ENCODE assay signal across 24 cellular contexts in the genomic region with DNA sequence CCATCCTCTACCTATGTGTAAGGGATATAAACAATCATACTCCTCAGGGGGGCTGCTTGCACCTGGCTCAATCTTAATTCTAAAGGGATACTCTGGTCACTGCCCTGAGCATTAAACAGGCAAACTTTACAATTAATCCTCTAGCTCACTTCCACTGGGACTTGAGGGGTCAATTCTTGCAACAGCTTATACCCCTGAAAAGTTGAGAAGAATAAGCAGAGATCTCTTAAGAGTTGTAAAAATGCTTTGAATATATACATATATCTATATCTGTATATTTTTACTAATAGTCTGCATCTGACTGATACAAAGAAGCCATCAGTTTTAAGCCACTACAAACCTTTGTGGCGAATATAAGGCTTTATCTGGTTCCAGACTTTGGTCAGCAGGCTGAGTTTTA.
DNase-seq lines count a peak whose midpoint lies in the region; FAIRE-seq and TF ChIP-seq lines count a peak whose summit lies in the region.
"Had no signal": no experiment of that assay in that cellular context is flagged by ENCODE, and none has a peak within 500 bp of the region (broad histone marks: within the 10 kb centered on the region; RNA-seq: fewer than 3 reads in every experiment).

No MANE protein-coding gene starts in this region.

- TF ChIP-seq POLR2A in H54 (IDR thresholded peaks at IDR 0.05; ENCODE audit: low read depth, low read length) = no peak

- no peak for FAIRE-seq in H54 (lab: Jason Lieb, UNC)
- FAIRE-seq: A204.1, D721Med had no signal

- DNase-seq in ecto neural progenitor cell (ENCODE audit: low spot score) (peak; percentile 10), H54 (ENCODE audit: insufficient read length, low spot score) (no peak)
- DNase-seq: 8988T; ACHN; AML-193; BE2C; C1 segment of cervical spinal cord; Caco-2; Calu3; CD4-positive, alpha-beta memory T cell; CD4-positive, alpha-beta T cell; CD4-positive, CD25-positive, alpha-beta regulatory T cell; CD8-positive, alpha-beta memory T cell; CD8-positive, alpha-beta T cell; COR-L47; DMS 273 treated with DMSO at 0.1 percent for 48 hours; DMS153; DMS53; DMS79; DMS79 treated with DMSO at 0.1 percent for 48 hours; DND-41; EL had no signal
